In genomic region chr1:43366179-43366578, GRCh38 we compare ENCODE assay signal across 9 cellular contexts. TPM values are rescaled to one million over a fixed set of nuclear protein-coding genes. Genes with fewer than 3 reads are reported as not detected.
DNase-seq lines count a peak whose midpoint lies in the region; ATAC-seq and TF ChIP-seq lines count a peak whose summit lies in the region.
"Had no signal": no experiment of that assay in that cellular context is flagged by ENCODE, and none has a peak within 500 bp of the region (broad histone marks: within the 10 kb centered on the region; RNA-seq: fewer than 3 reads in every experiment).

No MANE protein-coding gene starts in this region.

- peak overlapping the region; percentile 85 for H3K4me3 ChIP-seq in DOHH2 (ENCODE audit: low read length)
- peak overlapping the region; percentile 90 for H3K4me3 ChIP-seq in endodermal cell (ENCODE audit: low read length)
- H3K4me3 ChIP-seq in neutrophil (ENCODE audit: low read depth in 1 of 2, low read length in 1 of 2), result peak overlapping the region; percentile 91 to 92

- peak overlapping the region; percentile 87 for H3K4me2 ChIP-seq in DOHH2 (ENCODE audit: low read length)

- H3K79me2 ChIP-seq in DOHH2 (ENCODE audit: control insufficient read depth, low read length), result peaks cover 49% of the 10 kb centered on the region

- no peaks in the 10 kb centered on the region for H3K9me2 ChIP-seq in DOHH2 (replicated peaks; ENCODE audit: control insufficient read depth, low read length)

- no peak overlapping the region for H3K9ac ChIP-seq in endodermal cell (ENCODE audit: extremely low read depth, low read length, poor library complexity, severe bottlenecking)

- TF ChIP-seq CTCF in DOHH2 (IDR thresholded peaks at IDR 0.05; ENCODE audit: low read depth, low read length, poor library complexity, severe bottlenecking), result no peak
- TF ChIP-seq CTCF in endodermal cell (conservative IDR thresholded peaks at IDR 0.05), result no peak
- TF ChIP-seq CTCF in neutrophil (IDR thresholded peaks at IDR 0.05), result no peak

- H3K27me3 Mint-ChIP-seq in endodermal cell (ENCODE audit: insufficient read depth), result no peaks in the 10 kb centered on the region

- H3K9me3 Mint-ChIP-seq in endodermal cell, result no peaks in the 10 kb centered on the region

- peaks cover 24% of the 10 kb centered on the region for H3F3A ChIP-seq in DOHH2 (ENCODE audit: control insufficient read depth, insufficient read depth)

- H3K36me3 Mint-ChIP-seq in endodermal cell (ENCODE audit: low read depth), result peaks cover 39% of the 10 kb centered on the region

- H3K27me3 ChIP-seq in DOHH2 (ENCODE audit: control insufficient read depth, low read length) (no peaks in the 10 kb centered on the region), endodermal cell (ENCODE audit: control insufficient read depth, insufficient read depth, low read length, poor library complexity, severe bottlenecking) (no peaks in the 10 kb centered on the region), neutrophil (no peaks in the 10 kb centered on the region)

- H3K4me3 Mint-ChIP-seq in endodermal cell, result peak overlapping the region; percentile 60

- H3K9me3 ChIP-seq in DOHH2 (ENCODE audit: control insufficient read depth, insufficient read depth, low read length), result no peaks in the 10 kb centered on the region
- H3K9me3 ChIP-seq in endodermal cell (ENCODE audit: control insufficient read depth, low read length), result no peaks in the 10 kb centered on the region
- H3K9me3 ChIP-seq in neutrophil, result no peaks in the 10 kb centered on the region

- peaks cover 2% of the 10 kb centered on the region; the same call in 1 of the 2 replicates for H4K20me1 ChIP-seq in DOHH2 (ENCODE audit: control insufficient read depth, insufficient read depth, low read depth, low read length)

- no peak overlapping the region for H3K27ac Mint-ChIP-seq in endodermal cell

- peaks cover 31% of the 10 kb centered on the region for H3K4me1 ChIP-seq in DOHH2 (ENCODE audit: control insufficient read depth, low read length)
- peaks cover 5% of the 10 kb centered on the region for H3K4me1 ChIP-seq in endodermal cell (ENCODE audit: control insufficient read depth, insufficient read depth, low read length)
- H3K4me1 ChIP-seq in neutrophil (ENCODE audit: control insufficient read depth in 1 of 2, insufficient read depth in 1 of 2, low read depth in 1 of 2, low read length in 1 of 2), result peaks cover 37 to 40% of the 10 kb centered on the region in 2 experiments

- ATAC-seq in HG03175 (IDR thresholded peaks at IDR 0.05; ENCODE audit: unreplicated experiment) (no peak), HG03469 (IDR thresholded peaks at IDR 0.05; ENCODE audit: unreplicated experiment) (no peak), HG03039 (IDR thresholded peaks at IDR 0.05; ENCODE audit: unreplicated experiment) (no peak)

- H3K27ac ChIP-seq in DOHH2 (ENCODE audit: low read depth, low read length) (no peak overlapping the region), endodermal cell (ENCODE audit: low read depth, low read length) (no peak overlapping the region), neutrophil (peak overlapping the region; percentile 98)

- DNase-seq in NCI-H69 (lab: John Stamatoyannopoulos, UW) (peak; percentile 17), endodermal cell (peak; percentile 80), DMS79 (lab: John Stamatoyannopoulos, UW) (no peak)

- peaks cover 28% of the 10 kb centered on the region for H3K4me1 Mint-ChIP-seq in endodermal cell

- H3K36me3 ChIP-seq in DOHH2 (ENCODE audit: control insufficient read depth, low read length), result peaks cover 53% of the 10 kb centered on the region
- peaks cover 30% of the 10 kb centered on the region for H3K36me3 ChIP-seq in endodermal cell (ENCODE audit: control insufficient read depth, insufficient read depth, low read length)
- peaks cover 46% of the 10 kb centered on the region for H3K36me3 ChIP-seq in neutrophil

- WGBS in endodermal cell (ENCODE audit: insufficient coverage in 1 of 2, insufficient read length in 1 of 2), 2 experiments, result 53 to 61% methylated on average over 7 to 10 of the region's 11 CpGs

RNA-seq across cellular contexts. Expression of gene ELOVL1, which starts 1.6 kb away (rescaled TPM):
- total RNA-seq in endodermal cell, result 10 to 100 TPM; 24.4 to 28.3 TPM
- polyA plus RNA-seq in endodermal cell (2013, experiment 1 of 2), result 25.1 TPM
- polyA plus RNA-seq in endodermal cell (2013, experiment 2 of 2), result 23.3 TPM

RNA-seq across cellular contexts. Expression of gene CDC20, which starts 7.4 kb away (rescaled TPM):
- total RNA-seq in endodermal cell, result 100 to 1,000 TPM; 126 to 149 TPM
- polyA plus RNA-seq in endodermal cell (2013, experiment 1 of 2), result 183 TPM
- 169 TPM for polyA plus RNA-seq in endodermal cell (2013, experiment 2 of 2)

RNA-seq across cellular contexts. Expression of gene MED8, which starts 23.4 kb away (rescaled TPM):
- total RNA-seq in endodermal cell, result 10 to 100 TPM; 16.1 to 18.8 TPM
- 21.9 TPM for polyA plus RNA-seq in endodermal cell (2013, experiment 1 of 2)
- 20.6 TPM for polyA plus RNA-seq in endodermal cell (2013, experiment 2 of 2)

RNA-seq across cellular contexts. Expression of gene SZT2, which starts 23.5 kb away (rescaled TPM):
- 10 to 100 TPM; 55.6 to 59.7 TPM for total RNA-seq in endodermal cell
- 13.6 TPM for polyA plus RNA-seq in endodermal cell (2013, experiment 1 of 2)
- polyA plus RNA-seq in endodermal cell (2013, experiment 2 of 2), result 12.3 TPM

RNA-seq across cellular contexts. Expression of gene MPL, which starts 28.6 kb away (rescaled TPM):
- 1 to 10 TPM in 1 of 2 donors, under 1 TPM in 1; 0.64 to 1.2 TPM for total RNA-seq in endodermal cell
- not detected for polyA plus RNA-seq in endodermal cell (2013, experiment 1 of 2)
- not detected for polyA plus RNA-seq in endodermal cell (2013, experiment 2 of 2)
- total RNA-seq: HT1080 had no signal
